21 cellular contexts compared by ENCODE assay signal in the genomic region with DNA sequence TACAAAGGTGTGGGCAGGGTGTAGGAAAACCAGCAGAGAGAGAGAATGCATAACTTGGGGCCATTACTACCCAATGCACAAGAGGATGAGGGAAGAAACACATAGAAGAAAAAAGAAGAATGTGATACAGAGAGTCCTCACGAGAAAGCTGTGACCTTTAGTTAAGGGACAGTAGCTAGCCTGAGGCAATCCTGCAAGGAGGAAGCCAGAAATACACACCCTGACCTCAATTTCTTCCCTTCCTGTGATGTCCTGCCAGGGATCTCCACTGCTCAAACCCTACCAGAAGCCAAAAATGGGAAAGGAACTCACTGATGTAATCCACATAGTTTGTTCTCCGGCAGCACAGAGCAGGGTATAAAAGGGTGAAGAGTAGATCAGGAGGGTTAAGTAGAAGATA. TPM values are rescaled to one million over a fixed set of nuclear protein-coding genes. Genes with fewer than 3 reads are reported as not detected.
"Had no signal": no experiment of that assay in that cellular context is flagged by ENCODE, and none has a peak within 500 bp of the region (broad histone marks: within the 10 kb centered on the region; RNA-seq: fewer than 3 reads in every experiment).

No MANE protein-coding gene starts in this region.

- H3K9me3 Mint-ChIP-seq: activated CD4-positive, alpha-beta memory T cell treated with anti-CD3 and anti-CD28 coated beads for 36 hours; activated naive CD4-positive, alpha-beta T cell treated with anti-CD3 and anti-CD28 coated beads, Interleukin-2, amount 50 U/mL, for 72 hours; activated T-cell treated with anti-CD3 and anti-CD28 coated beads, Interleukin-2, amount 50 U/mL, for 4 hours; naive B cell had no signal

- H3K4me1 ChIP-seq: stomach had no signal

- H3K4me3 Mint-ChIP-seq: activated CD4-positive, alpha-beta memory T cell treated with anti-CD3 and anti-CD28 coated beads for 36 hours; activated T-cell treated with anti-CD3 and anti-CD28 coated beads, Interleukin-2, amount 50 U/mL, for 4 hours; mesothelial cell of epicardium; naive B cell had no signal

- H3K27me3 Mint-ChIP-seq: activated CD4-positive, alpha-beta memory T cell treated with anti-CD3 and anti-CD28 coated beads for 36 hours; naive B cell had no signal

- H3K4me3 ChIP-seq: stomach, thoracic aorta had no signal

- H3K27ac ChIP-seq: neutrophil, stomach, thoracic aorta had no signal

- DNase-seq: activated CD4-positive, alpha-beta memory T cell treated with anti-CD3 and anti-CD28 coated beads for 36 hours; activated effector memory CD4-positive, alpha-beta T cell treated with anti-CD3 and anti-CD28 coated beads, Interleukin-2, amount 50 U/mL, for 16 hours; activated T-cell treated with anti-CD3 and anti-CD28 coated beads, Interleukin-2, amount 50 U/mL, for 4 hours; amygdala; hypothalamus; kidney glomerular epithelial cell; naive B cell; posterior cingulate gyrus; stimulated activated CD4-positive, alpha-beta T cell treated with anti-CD3 and anti-CD28 coated beads, Interleukin-4, amount 100 ng/mL, for 4 hours; stomach; T-helper 9 cell had no signal

- H3K4me1 Mint-ChIP-seq: mesothelial cell of epicardium had no signal

- H3K27ac Mint-ChIP-seq: activated CD4-positive, alpha-beta memory T cell treated with anti-CD3 and anti-CD28 coated beads for 36 hours; activated naive CD4-positive, alpha-beta T cell treated with anti-CD3 and anti-CD28 coated beads, Interleukin-2, amount 50 U/mL, for 72 hours; mesothelial cell of epicardium had no signal

- H3K36me3 ChIP-seq: neutrophil, stomach, thoracic aorta had no signal

- H3K27me3 ChIP-seq: neutrophil, stomach had no signal

- H3K36me3 Mint-ChIP-seq: activated CD4-positive, alpha-beta memory T cell treated with anti-CD3 and anti-CD28 coated beads for 36 hours; activated naive CD4-positive, alpha-beta T cell treated with anti-CD3 and anti-CD28 coated beads, Interleukin-2, amount 50 U/mL, for 72 hours; mesothelial cell of epicardium had no signal

- ATAC-seq: activated naive CD4-positive, alpha-beta T cell treated with anti-CD3 and anti-CD28 coated beads, Interleukin-2, amount 50 U/mL, for 72 hours; activated T-cell treated with anti-CD3 and anti-CD28 coated beads, Interleukin-2, amount 50 U/mL, for 4 hours had no signal

- H3K9me3 ChIP-seq: neutrophil, stomach, thoracic aorta had no signal

RNA-seq across cellular contexts. Expression of gene ARL13A, which starts 23.0 kb away (rescaled TPM):
- total RNA-seq: activated CD4-positive, alpha-beta memory T cell treated with anti-CD3 and anti-CD28 coated beads for 36 hours; activated naive CD4-positive, alpha-beta T cell treated with anti-CD3 and anti-CD28 coated beads, Interleukin-2, amount 50 U/mL, for 72 hours; activated T-cell treated with anti-CD3 and anti-CD28 coated beads, Interleukin-2, amount 50 U/mL, for 4 hours; bronchial epithelial cell; fibroblast of lung; glomerular endothelial cell; liver; mesothelial cell of epicardium; skeletal muscle tissue; stomach; thoracic aorta; ureter had no signal
